Comparison of ENCODE assay signal across 1 cellular context in genomic region chr13:40550130-40550529, GRCh38.
A peak's percentile ranks its signal among the peaks of the same experiment; 100 is the strongest.
TF ChIP-seq lines count a peak whose summit lies in the region.

No MANE protein-coding gene starts in this region.

TF ChIP-seq in HepG2, 621 proteins besides CTCF, POLR2A, EP300 and RAD21 (continued from another document):
- no peak for TF ChIP-seq ZNF318 (CRISPR knock-in tag; IDR thresholded peaks at IDR 0.05)
- TF ChIP-seq CSRNP1 (CRISPR knock-in tag; IDR thresholded peaks at IDR 0.05), result no peak
- TF ChIP-seq ELF3 (CRISPR knock-in tag; IDR thresholded peaks at IDR 0.05), result no peak
- TF ChIP-seq ZXDC (CRISPR knock-in tag; IDR thresholded peaks at IDR 0.05), result no peak
- no peak for TF ChIP-seq ERF (CRISPR knock-in tag; IDR thresholded peaks at IDR 0.05)
- peak; percentile 65; the same call in 1 of the 2 replicates for TF ChIP-seq RARA (CRISPR knock-in tag; IDR thresholded peaks at IDR 0.05)
- TF ChIP-seq FOXC1 (CRISPR knock-in tag; IDR thresholded peaks at IDR 0.05; ENCODE audit: borderline replicate concordance), result no peak
- no peak for TF ChIP-seq SRY (CRISPR knock-in tag; IDR thresholded peaks at IDR 0.05)
- no peak for TF ChIP-seq ZFP90 (CRISPR knock-in tag; IDR thresholded peaks at IDR 0.05; ENCODE audit: borderline replicate concordance)
- TF ChIP-seq MXD3 (CRISPR knock-in tag; IDR thresholded peaks at IDR 0.05), result no peak
- TF ChIP-seq NR2F6 (IDR thresholded peaks at IDR 0.05), result no peak
- TF ChIP-seq NR2F6 (CRISPR knock-in tag; IDR thresholded peaks at IDR 0.05), result no peak
- TF ChIP-seq CCAR2 (optimal IDR thresholded peaks at IDR 0.05; ENCODE audit: low read depth, low read length), result no peak
- TF ChIP-seq ZNF816 (CRISPR knock-in tag; IDR thresholded peaks at IDR 0.05; ENCODE audit: borderline replicate concordance), result 0 out of 2 replicates have a peak, but pooled peaks have one; percentile 33
- no peak for TF ChIP-seq PRDM15 (CRISPR knock-in tag; IDR thresholded peaks at IDR 0.05)
- no peak for TF ChIP-seq MED8 (CRISPR knock-in tag; IDR thresholded peaks at IDR 0.05; ENCODE audit: insufficient replicate concordance)
- no peak for TF ChIP-seq ZBTB49 (CRISPR knock-in tag; IDR thresholded peaks at IDR 0.05; ENCODE audit: borderline replicate concordance)
- no peak for TF ChIP-seq ZC3H13 (CRISPR knock-in tag; IDR thresholded peaks at IDR 0.05)
- no peak for TF ChIP-seq ZNF10 (CRISPR knock-in tag; IDR thresholded peaks at IDR 0.05; ENCODE audit: borderline replicate concordance, low read depth)
- 0 out of 2 replicates have a peak, but pooled peaks have one; percentile 3 for TF ChIP-seq ZBTB26 (CRISPR knock-in tag; IDR thresholded peaks at IDR 0.05; ENCODE audit: borderline replicate concordance)
- TF ChIP-seq ZBTB2 (CRISPR knock-in tag; IDR thresholded peaks at IDR 0.05; ENCODE audit: low read depth), result no peak
- TF ChIP-seq ZNF264 (CRISPR knock-in tag; IDR thresholded peaks at IDR 0.05), result peak; percentile 97
- no peak for TF ChIP-seq RBFOX2 (IDR thresholded peaks at IDR 0.05; ENCODE audit: low read depth, low read length)
